8 cellular contexts compared by ENCODE assay signal in genomic region chr11:130068546-130068985, GRCh38. TPM values are rescaled to one million over a fixed set of nuclear protein-coding genes. Genes with fewer than 3 reads are reported as not detected.
DNase-seq lines count a peak whose midpoint lies in the region; ATAC-seq and TF ChIP-seq lines count a peak whose summit lies in the region.

No MANE protein-coding gene starts in this region.

- peak overlapping the region; percentile 72 for H3K4me2 ChIP-seq in SU-DHL-6 (ENCODE audit: low read depth, low read length, poor library complexity, severe bottlenecking)

- no peak for DNase-seq in fibroblast of the aortic adventitia (ENCODE audit: low read depth)
- peak; percentile 46 for DNase-seq in renal cortical epithelial cell (ENCODE audit: low read depth)
- DNase-seq in NCI-H524 treated with DMSO at 0.1 percent for 48 hours (lab: John Stamatoyannopoulos, UW), result no peak

- TF ChIP-seq CTCF in GM12875 (IDR thresholded peaks at IDR 0.05; ENCODE audit: borderline replicate concordance, insufficient read depth, low read depth, low read length) (no peak), SU-DHL-6 (IDR thresholded peaks at IDR 0.05; ENCODE audit: insufficient read depth, low read length, poor library complexity, severe bottlenecking) (no peak), fibroblast of the aortic adventitia (IDR thresholded peaks at IDR 0.05; ENCODE audit: insufficient read depth, low read length) (no peak)

- H3K9me2 ChIP-seq in SU-DHL-6 (replicated peaks; ENCODE audit: insufficient read depth, low read length), result no peaks in the 10 kb centered on the region

- H2AFZ ChIP-seq in SU-DHL-6 (ENCODE audit: low read depth, low read length, severe bottlenecking), result no peak overlapping the region

- peak overlapping the region; percentile 65 for H3K9ac ChIP-seq in SU-DHL-6 (ENCODE audit: low read length)

- H3K4me3 ChIP-seq in GM12875 (ENCODE audit: low read depth, low read length), result peak overlapping the region; percentile 49
- H3K4me3 ChIP-seq in SU-DHL-6 (ENCODE audit: insufficient read depth, low read length, poor library complexity, severe bottlenecking), result peak overlapping the region; percentile 66
- peak overlapping the region; percentile 67 for H3K4me3 ChIP-seq in fibroblast of the aortic adventitia (ENCODE audit: low read depth, low read length)

- no peaks in the 10 kb centered on the region for H4K20me1 ChIP-seq in SU-DHL-6 (ENCODE audit: low read depth, low read length)

- no peaks in the 10 kb centered on the region for H3K27me3 ChIP-seq in SU-DHL-6 (ENCODE audit: low read length)

- H3F3A ChIP-seq in SU-DHL-6 (ENCODE audit: insufficient read depth), result no peaks in the 10 kb centered on the region

- ATAC-seq in HG03460 (IDR thresholded peaks at IDR 0.05; ENCODE audit: unreplicated experiment), result no peak
- no peak for ATAC-seq in HG03039 (IDR thresholded peaks at IDR 0.05; ENCODE audit: unreplicated experiment)
- no peak for ATAC-seq in HG02759 (IDR thresholded peaks at IDR 0.05; ENCODE audit: unreplicated experiment)

- H3K36me3 ChIP-seq in SU-DHL-6 (ENCODE audit: low read length), result no peaks in the 10 kb centered on the region

- H3K9me3 ChIP-seq in SU-DHL-6 (ENCODE audit: insufficient read depth, low read length), result no peaks in the 10 kb centered on the region

- H3K27ac ChIP-seq in SU-DHL-6 (ENCODE audit: low read depth, low read length), result no peak overlapping the region

- peaks cover 32% of the 10 kb centered on the region for H3K79me2 ChIP-seq in SU-DHL-6 (ENCODE audit: insufficient read depth, low read length)

RNA-seq across cellular contexts. Expression of gene APLP2, which starts 1.1 kb away (rescaled TPM):
- 724 and 1,292 TPM in 2 replicates for total RNA-seq in fibroblast of the aortic adventitia (ENCODE audit: low replicate concordance)
- 426 and 1,085 TPM in 2 replicates for total RNA-seq in renal cortical epithelial cell
